1 cellular context compared by ENCODE assay signal in genomic region chr16:68800257-68800875, GRCh38.
TF ChIP-seq lines count a peak whose summit lies in the region.

No MANE protein-coding gene starts in this region.

TF ChIP-seq in GM23338, 12 proteins besides CTCF, POLR2A, EP300 and RAD21 (continued from another document):
- no peak for TF ChIP-seq REST (IDR thresholded peaks at IDR 0.05; ENCODE audit: unreplicated experiment)
- TF ChIP-seq ETS1 (IDR thresholded peaks at IDR 0.05): no peak
- no peak for TF ChIP-seq EZH2phosphoT487 (IDR thresholded peaks at IDR 0.05; ENCODE audit: unreplicated experiment)
- TF ChIP-seq CREB1 (CRISPR knock-in tag; IDR thresholded peaks at IDR 0.05; ENCODE audit: low read depth): no peak
- TF ChIP-seq EZH2 (IDR thresholded peaks at IDR 0.05; ENCODE audit: low read depth, unreplicated experiment): no peak
TF ChIP-seq in GM23338: peak in this region for 0.
